Comparison of ENCODE assay signal across 15 cellular contexts in genomic region chr5:62283856-62284255, GRCh38. TPM values are rescaled to one million over a fixed set of nuclear protein-coding genes. Genes with fewer than 3 reads are reported as not detected.
DNase-seq lines count a peak whose midpoint lies in the region; ATAC-seq and TF ChIP-seq lines count a peak whose summit lies in the region.
"Had no signal": no experiment of that assay in that cellular context is flagged by ENCODE, and none has a peak within 500 bp of the region (broad histone marks: within the 10 kb centered on the region; RNA-seq: fewer than 3 reads in every experiment).

No MANE protein-coding gene starts in this region.

- no peaks in the 10 kb centered on the region for H3K4me1 ChIP-seq in breast epithelium
- no peaks in the 10 kb centered on the region for H3K4me1 ChIP-seq in OCI-LY7 (ENCODE audit: insufficient read depth, low read length, poor library complexity, severe bottlenecking)
- no peaks in the 10 kb centered on the region for H3K4me1 ChIP-seq in sigmoid colon

- no peak for TF ChIP-seq POLR2A in breast epithelium (IDR thresholded peaks at IDR 0.05)
- TF ChIP-seq POLR2A in sigmoid colon (IDR thresholded peaks at IDR 0.05) = no peak

- no peaks in the 10 kb centered on the region for H3K9me2 ChIP-seq in OCI-LY7 (ENCODE audit: insufficient read depth, low read length)

- no peaks in the 10 kb centered on the region for H3K9me3 Mint-ChIP-seq in MCF 10A (ENCODE audit: unreplicated experiment)
- peaks cover 39% of the 10 kb centered on the region for H3K9me3 Mint-ChIP-seq in activated T-helper 1 cell treated with anti-CD3 and anti-CD28 coated beads, Interleukin-12 subunit alpha, Interleukin-12 subunit beta, Interleukin-2, Interleukin-4 antibody, amounts not matched to agents 30 ng/mL and 10 ng/mL and 1 ng/mL, durations not matched to agents 14 hours and 24 hours and 36 hours
- peaks cover 12 to 19% of the 10 kb centered on the region in 2 donors for H3K9me3 Mint-ChIP-seq in stimulated activated naive B cell treated with anti-CD40 and anti-IgM and Interleukin-4, amounts not matched to agents 10 μg/mL and 1 μg/mL and 100 μg/mL, for 72 hours

- H2AFZ ChIP-seq in OCI-LY7 (ENCODE audit: low read length) = no peak overlapping the region

- DNase-seq in MCF 10A (ENCODE audit: unreplicated experiment) = peak; percentile 31
- no peak for DNase-seq in breast epithelium (ENCODE audit: low spot score in 2 of 2)
- DNase-seq in activated T-helper 1 cell treated with anti-CD3 and anti-CD28 coated beads, Interleukin-12 subunit alpha, Interleukin-12 subunit beta, Interleukin-2, Interleukin-4 antibody, amounts not matched to agents 30 ng/mL and 10 ng/mL and 1 ng/mL, durations not matched to agents 14 hours and 24 hours and 36 hours (ENCODE audit: low spot score) = no peak
- DNase-seq in epithelial cell of esophagus (ENCODE audit: low read depth) = peak; percentile 70
- DNase-seq in stimulated activated naive B cell treated with anti-CD40 and anti-IgM and Interleukin-4, amounts not matched to agents 10 μg/mL and 1 μg/mL and 100 μg/mL, for 72 hours = no peak
- no peak for DNase-seq in OCI-LY7 (ENCODE audit: low spot score)
- DNase-seq in sigmoid colon = no peak
- DNase-seq: Caco-2, MV-4-11, NCI-H1417, NCI-H1930, NCI-H446, NCI-H69, OCI-M1 had no signal

- H3K4me1 Mint-ChIP-seq in MCF 10A (ENCODE audit: insufficient read depth, unreplicated experiment) = peaks cover 24% of the 10 kb centered on the region
- peaks cover 72% of the 10 kb centered on the region for H3K4me1 Mint-ChIP-seq in activated T-helper 1 cell treated with anti-CD3 and anti-CD28 coated beads, Interleukin-12 subunit alpha, Interleukin-12 subunit beta, Interleukin-2, Interleukin-4 antibody, amounts not matched to agents 30 ng/mL and 10 ng/mL and 1 ng/mL, durations not matched to agents 14 hours and 24 hours and 36 hours (ENCODE audit: low read depth)
- peaks cover 37 to 47% of the 10 kb centered on the region in 2 donors for H3K4me1 Mint-ChIP-seq in stimulated activated naive B cell treated with anti-CD40 and anti-IgM and Interleukin-4, amounts not matched to agents 10 μg/mL and 1 μg/mL and 100 μg/mL, for 72 hours

- no peak for TF ChIP-seq EP300 in sigmoid colon (IDR thresholded peaks at IDR 0.05)

- no peak overlapping the region for H3K4me2 ChIP-seq in OCI-LY7 (ENCODE audit: low read length)

- 80 to 82% methylated on average over 2 of the region's 2 CpGs for WGBS in sigmoid colon, 2 donors

- POLR2A ChIA-PET in MCF 10A (lab: Yijun Ruan, JAX) = interaction anchor here (0.7 to 2.4 kb wide), 6 partner anchors 12 to 61 kb away, joined by 3 to 9 read pairs (median 4); partner anchors contain the start of gene KIF2A
- POLR2A ChIA-PET in OCI-LY7 (lab: Charles Lee) = no interaction called here

- no peak for TF ChIP-seq CTCF in MCF 10A (IDR thresholded peaks at IDR 0.05; ENCODE audit: unreplicated experiment)
- no peak for TF ChIP-seq CTCF in breast epithelium (IDR thresholded peaks at IDR 0.05)
- no peak for TF ChIP-seq CTCF in epithelial cell of esophagus (IDR thresholded peaks at IDR 0.05; ENCODE audit: insufficient read depth, low read depth, low read length, missing control alignments)
- no peak for TF ChIP-seq CTCF in OCI-LY7 (conservative IDR thresholded peaks at IDR 0.05; ENCODE audit: low read length)
- TF ChIP-seq CTCF in sigmoid colon (IDR thresholded peaks at IDR 0.05) = no peak

- H3K27ac ChIP-seq in breast epithelium (no peak overlapping the region), OCI-LY7 (ENCODE audit: low read depth, low read length, poor library complexity, severe bottlenecking) (no peak overlapping the region), sigmoid colon (no peak overlapping the region)

- intact Hi-C loops in MCF 10A (cut with micrococcal nuclease) = no loop called here
- intact Hi-C loops in breast epithelium (cut with DNase I; ENCODE audit: low total_unique reads) = no loop called here
- intact Hi-C loops in activated T-helper 1 cell treated with anti-CD3 and anti-CD28 coated beads, Interleukin-12 subunit alpha, Interleukin-12 subunit beta, Interleukin-2, Interleukin-4 antibody, amounts not matched to agents 30 ng/mL and 10 ng/mL and 1 ng/mL, durations not matched to agents 14 hours and 24 hours and 36 hours (cut with micrococcal nuclease) = loop anchor here (2.0 to 10.0 kb wide), 3 partner anchors 59 to 1119 kb away; partner anchors contain the start of gene SMIM15
- intact Hi-C loops in OCI-LY7 (cut with micrococcal nuclease; ENCODE audit: unreplicated experiment) = no loop called here
- intact Hi-C loops in sigmoid colon (cut with DNase I) = no loop called here

- H3K27me3 ChIP-seq in breast epithelium = no peaks in the 10 kb centered on the region
- no peaks in the 10 kb centered on the region for H3K27me3 ChIP-seq in sigmoid colon

- no peaks in the 10 kb centered on the region for H3K9me3 ChIP-seq in breast epithelium
- H3K9me3 ChIP-seq in OCI-LY7 (ENCODE audit: low read length) = no peaks in the 10 kb centered on the region
- H3K9me3 ChIP-seq in sigmoid colon = no peaks in the 10 kb centered on the region

- no peaks in the 10 kb centered on the region for H3K36me3 Mint-ChIP-seq in MCF 10A (ENCODE audit: insufficient read depth, unreplicated experiment)
- peaks cover 31% of the 10 kb centered on the region for H3K36me3 Mint-ChIP-seq in activated T-helper 1 cell treated with anti-CD3 and anti-CD28 coated beads, Interleukin-12 subunit alpha, Interleukin-12 subunit beta, Interleukin-2, Interleukin-4 antibody, amounts not matched to agents 30 ng/mL and 10 ng/mL and 1 ng/mL, durations not matched to agents 14 hours and 24 hours and 36 hours (ENCODE audit: low read depth)
- H3K36me3 Mint-ChIP-seq in stimulated activated naive B cell treated with anti-CD40 and anti-IgM and Interleukin-4, amounts not matched to agents 10 μg/mL and 1 μg/mL and 100 μg/mL, for 72 hours = peaks cover 12 to 28% of the 10 kb centered on the region in 2 donors

- no peaks in the 10 kb centered on the region for H3K36me3 ChIP-seq in breast epithelium
- H3K36me3 ChIP-seq in OCI-LY7 (ENCODE audit: insufficient read depth, low read length) = no peaks in the 10 kb centered on the region
- H3K36me3 ChIP-seq in sigmoid colon = no peaks in the 10 kb centered on the region

- H3K27me3 Mint-ChIP-seq in MCF 10A (ENCODE audit: insufficient read depth, unreplicated experiment) = no peaks in the 10 kb centered on the region
- peaks cover 1% of the 10 kb centered on the region for H3K27me3 Mint-ChIP-seq in activated T-helper 1 cell treated with anti-CD3 and anti-CD28 coated beads, Interleukin-12 subunit alpha, Interleukin-12 subunit beta, Interleukin-2, Interleukin-4 antibody, amounts not matched to agents 30 ng/mL and 10 ng/mL and 1 ng/mL, durations not matched to agents 14 hours and 24 hours and 36 hours (ENCODE audit: insufficient read depth)
- peaks cover 2 to 8% of the 10 kb centered on the region in 2 donors for H3K27me3 Mint-ChIP-seq in stimulated activated naive B cell treated with anti-CD40 and anti-IgM and Interleukin-4, amounts not matched to agents 10 μg/mL and 1 μg/mL and 100 μg/mL, for 72 hours

- H3K79me2 ChIP-seq in OCI-LY7 (ENCODE audit: insufficient read depth, low read depth, low read length) = no peaks in the 10 kb centered on the region

- BruUV-seq in MCF 10A (replicated peaks; lab: Mats Ljungman, UMichigan) (no TSS peak), OCI-LY7 (replicated peaks; lab: Mats Ljungman, UMichigan) (no TSS peak)

- no peak for ATAC-seq in stimulated activated naive B cell treated with anti-CD40 and anti-IgM and Interleukin-4, amounts not matched to agents 10 μg/mL and 1 μg/mL and 100 μg/mL, for 72 hours (replicated peaks)
- ATAC-seq: K562 had no signal

- H3K4me3 ChIP-seq in breast epithelium (no peak overlapping the region), epithelial cell of esophagus (ENCODE audit: low read length) (no peak overlapping the region), OCI-LY7 (ENCODE audit: low read depth, low read length, poor library complexity, severe bottlenecking) (no peak overlapping the region), sigmoid colon (no peak overlapping the region)
- H3K4me3 ChIP-seq: K562 had no signal

- H4K20me1 ChIP-seq in OCI-LY7 (ENCODE audit: insufficient read depth, low read length) = no peaks in the 10 kb centered on the region

- CTCF ChIA-PET in MCF 10A (lab: Yijun Ruan, JAX) = interaction anchor here (0.6 kb wide), 1 partner anchor 59 kb away, joined by 3 read pairs; no protein-coding TSS in a partner anchor
- CTCF ChIA-PET in OCI-LY7 (lab: Charles Lee; ENCODE audit: unreplicated experiment) = no interaction called here

- H3K27ac Mint-ChIP-seq in MCF 10A (ENCODE audit: low read depth, unreplicated experiment) = no peak overlapping the region
- peak overlapping the region; percentile 95 for H3K27ac Mint-ChIP-seq in activated T-helper 1 cell treated with anti-CD3 and anti-CD28 coated beads, Interleukin-12 subunit alpha, Interleukin-12 subunit beta, Interleukin-2, Interleukin-4 antibody, amounts not matched to agents 30 ng/mL and 10 ng/mL and 1 ng/mL, durations not matched to agents 14 hours and 24 hours and 36 hours
- peak overlapping the region; percentile 66 for H3K27ac Mint-ChIP-seq in stimulated activated naive B cell treated with anti-CD40 and anti-IgM and Interleukin-4, amounts not matched to agents 10 μg/mL and 1 μg/mL and 100 μg/mL, for 72 hours

- H3K4me3 Mint-ChIP-seq in MCF 10A (ENCODE audit: unreplicated experiment) = no peak overlapping the region
- no peak overlapping the region for H3K4me3 Mint-ChIP-seq in activated T-helper 1 cell treated with anti-CD3 and anti-CD28 coated beads, Interleukin-12 subunit alpha, Interleukin-12 subunit beta, Interleukin-2, Interleukin-4 antibody, amounts not matched to agents 30 ng/mL and 10 ng/mL and 1 ng/mL, durations not matched to agents 14 hours and 24 hours and 36 hours
- H3K4me3 Mint-ChIP-seq in stimulated activated naive B cell treated with anti-CD40 and anti-IgM and Interleukin-4, amounts not matched to agents 10 μg/mL and 1 μg/mL and 100 μg/mL, for 72 hours = no peak overlapping the region

RNA-seq across cellular contexts. Expression of gene KIF2A, which starts 22.1 kb away (rescaled TPM):
- total RNA-seq in MCF 10A (2022) = 45.0 and 61.0 TPM in 2 replicates
- total RNA-seq in breast epithelium = 10 to 100 TPM; 50.8 to 57.4 (median 51.7) TPM
- total RNA-seq in activated T-helper 1 cell treated with anti-CD3 and anti-CD28 coated beads, Interleukin-12 subunit alpha, Interleukin-12 subunit beta, Interleukin-2, Interleukin-4 antibody, amounts not matched to agents 30 ng/mL and 10 ng/mL and 1 ng/mL, durations not matched to agents 14 hours and 24 hours and 36 hours = 235 and 240 TPM in 2 replicates
- 50.3 and 56.9 TPM in 2 replicates for total RNA-seq in OCI-LY7 (2014; rRNA removed; shearing (Covaris generic))
- total RNA-seq in OCI-LY7 (2022) = 90.7 and 112 TPM in 2 replicates
- total RNA-seq in sigmoid colon = 10 to 100 TPM; 29.6 to 41.7 (median 30.9) TPM
- 10 to 100 TPM; 10.2 to 22.0 (median 16.6) TPM for polyA plus RNA-seq in sigmoid colon

Comparison
In these comparisons a context has a peak if more than half of its experiments do, and no peak if none do; other contexts are left out.
1. DNase-seq: peak in MCF 10A (single experiment) and epithelial cell of esophagus (single experiment); none in breast epithelium (0 of 2), activated T-helper 1 cell treated with anti-CD3 and anti-CD28 coated beads, Interleukin-12 subunit alpha, Interleukin-12 subunit beta, Interleukin-2, Interleukin-4 antibody, amounts not matched to agents 30 ng/mL and 10 ng/mL and 1 ng/mL, durations not matched to agents 14 hours and 24 hours and 36 hours (single experiment), stimulated activated naive B cell treated with anti-CD40 and anti-IgM and Interleukin-4, amounts not matched to agents 10 μg/mL and 1 μg/mL and 100 μg/mL, for 72 hours (single experiment), OCI-LY7 (single experiment) and sigmoid colon (single experiment).